ENCODE assay signal across 8 cellular contexts in the genomic region with DNA sequence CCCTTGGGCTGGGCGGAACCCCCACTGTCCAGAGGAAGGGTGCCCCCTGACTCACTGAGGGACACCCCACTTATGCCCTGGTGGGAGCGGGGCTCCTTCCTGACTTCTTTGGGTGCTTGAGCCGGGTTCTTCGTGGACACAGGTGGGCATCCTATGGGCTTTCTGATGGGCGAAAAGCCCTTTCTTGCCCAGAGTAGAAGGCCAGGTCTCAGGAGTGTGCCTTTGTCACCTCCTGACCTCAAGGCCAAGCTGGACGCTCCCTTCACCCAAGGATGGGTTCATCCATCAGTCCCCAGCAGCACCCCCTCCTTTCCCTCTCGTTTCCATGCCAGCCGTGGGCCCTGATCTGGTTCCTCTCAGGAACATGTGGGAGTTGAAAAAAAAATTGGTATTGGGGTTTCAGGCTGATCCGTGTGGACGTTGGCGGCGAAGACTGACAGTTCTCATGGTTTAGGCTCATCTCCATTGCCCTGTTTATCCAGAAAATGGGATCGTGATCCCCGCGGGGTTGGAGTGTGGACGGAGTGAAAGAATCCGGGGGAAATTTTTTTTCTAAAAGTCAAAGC. TPM values are rescaled to one million over a fixed set of nuclear protein-coding genes. Genes with fewer than 3 reads are reported as not detected.
DNase-seq lines count a peak whose midpoint lies in the region; TF ChIP-seq lines count a peak whose summit lies in the region.

No MANE protein-coding gene starts in this region.

- no peaks in the 10 kb centered on the region for H3K9me3 Mint-ChIP-seq in activated T-helper 1 cell treated with anti-CD3 and anti-CD28 coated beads, Interleukin-12 subunit alpha, Interleukin-12 subunit beta, Interleukin-2, Interleukin-4 antibody, amounts not matched to agents 30 ng/mL and 10 ng/mL and 1 ng/mL, durations not matched to agents 14 hours and 24 hours and 36 hours

- H3K4me1 Mint-ChIP-seq in activated T-helper 1 cell treated with anti-CD3 and anti-CD28 coated beads, Interleukin-12 subunit alpha, Interleukin-12 subunit beta, Interleukin-2, Interleukin-4 antibody, amounts not matched to agents 30 ng/mL and 10 ng/mL and 1 ng/mL, durations not matched to agents 14 hours and 24 hours and 36 hours (ENCODE audit: low read depth) = peaks cover 52% of the 10 kb centered on the region

- H3K79me2 ChIP-seq in GM23248 (ENCODE audit: insufficient read depth) = peaks cover 76% of the 10 kb centered on the region

- peak overlapping the region; percentile 92 for H3K4me3 Mint-ChIP-seq in activated T-helper 1 cell treated with anti-CD3 and anti-CD28 coated beads, Interleukin-12 subunit alpha, Interleukin-12 subunit beta, Interleukin-2, Interleukin-4 antibody, amounts not matched to agents 30 ng/mL and 10 ng/mL and 1 ng/mL, durations not matched to agents 14 hours and 24 hours and 36 hours

- DNase-seq in ACHN (peak; percentile 8), GM23248 (peak; percentile 53), kidney epithelial cell (ENCODE audit: low read depth) (no peak), NCI-H226 (no peak), NCI-H2029 treated with DMSO at 0.1 percent for 48 hours (lab: John Stamatoyannopoulos, UW) (no peak)
- DNase-seq in activated T-helper 1 cell treated with anti-CD3 and anti-CD28 coated beads, Interleukin-12 subunit alpha, Interleukin-12 subunit beta, Interleukin-2, Interleukin-4 antibody, amounts not matched to agents 30 ng/mL and 10 ng/mL and 1 ng/mL, durations not matched to agents 14 hours and 24 hours and 36 hours (ENCODE audit: low spot score) = no peak
- no peak for DNase-seq in stimulated activated CD4-positive, alpha-beta T cell treated with anti-CD3 and anti-CD28 coated beads, Interleukin-12 subunit alpha, Interleukin-12 subunit beta, amount 100 ng/mL, for 4 hours

- H3K9me3 ChIP-seq in GM23248 (ENCODE audit: low read depth) = no peaks in the 10 kb centered on the region

- no peaks in the 10 kb centered on the region for H4K20me1 ChIP-seq in GM23248 (ENCODE audit: insufficient read depth)

- peak overlapping the region; percentile 76 for H3K4me2 ChIP-seq in GM23248 (ENCODE audit: unreplicated experiment)

- no peak for TF ChIP-seq CTCF in kidney epithelial cell (IDR thresholded peaks at IDR 0.05; ENCODE audit: insufficient read depth, low read length, poor library complexity, severe bottlenecking)

- 1 to 3% methylated on average over 17 of the region's 17 CpGs for WGBS in GM23248 (ENCODE audit: low coverage in 1 of 2, low lambda C conversion rate in 2 of 2, missing lambda C conversion rate in 2 of 2), 2 experiments

- in situ Hi-C loops in ACHN (cut with HindIII; ENCODE audit: low pct_ligation_motif_present, low pct_unique_long_range_greater_than_20kb, low sequenced_read_pairs) = no loop called here
- in situ Hi-C loops in GM23248 (cut with MboI) = no loop called here

- H2AFZ ChIP-seq in GM23248 = peak overlapping the region; percentile 51

- peaks cover 13% of the 10 kb centered on the region for H3K36me3 Mint-ChIP-seq in activated T-helper 1 cell treated with anti-CD3 and anti-CD28 coated beads, Interleukin-12 subunit alpha, Interleukin-12 subunit beta, Interleukin-2, Interleukin-4 antibody, amounts not matched to agents 30 ng/mL and 10 ng/mL and 1 ng/mL, durations not matched to agents 14 hours and 24 hours and 36 hours (ENCODE audit: low read depth)

- peak overlapping the region; percentile 77 for H3K9ac ChIP-seq in GM23248

- H3K9me2 ChIP-seq in GM23248 (ENCODE audit: insufficient read depth) = no peaks in the 10 kb centered on the region

- peaks cover 32% of the 10 kb centered on the region for H3F3A ChIP-seq in GM23248 (ENCODE audit: insufficient read depth)

- H3K4me3 ChIP-seq in GM23248 = peak overlapping the region; percentile 80
- peak overlapping the region; percentile 66 for H3K4me3 ChIP-seq in kidney epithelial cell (ENCODE audit: low read depth, low read length)

- no peaks in the 10 kb centered on the region for H3K27me3 Mint-ChIP-seq in activated T-helper 1 cell treated with anti-CD3 and anti-CD28 coated beads, Interleukin-12 subunit alpha, Interleukin-12 subunit beta, Interleukin-2, Interleukin-4 antibody, amounts not matched to agents 30 ng/mL and 10 ng/mL and 1 ng/mL, durations not matched to agents 14 hours and 24 hours and 36 hours (ENCODE audit: insufficient read depth)

- peak overlapping the region; percentile 58 for H3K27ac ChIP-seq in GM23248
- peak overlapping the region; percentile 61 for H3K27ac ChIP-seq in temporal lobe (ENCODE audit: low read depth, low read length)

- intact Hi-C loops in activated T-helper 1 cell treated with anti-CD3 and anti-CD28 coated beads, Interleukin-12 subunit alpha, Interleukin-12 subunit beta, Interleukin-2, Interleukin-4 antibody, amounts not matched to agents 30 ng/mL and 10 ng/mL and 1 ng/mL, durations not matched to agents 14 hours and 24 hours and 36 hours (cut with micrococcal nuclease) = loop anchor here (1.0 to 5.0 kb wide), 5 partner anchors 16 to 281 kb away; partner anchors contain the start of genes CDK9 and CIZ1

- H3K36me3 ChIP-seq in GM23248 (ENCODE audit: low read depth) (no peaks in the 10 kb centered on the region), kidney epithelial cell (ENCODE audit: control insufficient read depth, insufficient read depth, low read length) (no peaks in the 10 kb centered on the region)

- H3K4me1 ChIP-seq in GM23248 (ENCODE audit: insufficient read depth) = peaks cover 45% of the 10 kb centered on the region

- no peaks in the 10 kb centered on the region for H3K27me3 ChIP-seq in GM23248 (replicated peaks; ENCODE audit: insufficient read depth)
- H3K27me3 ChIP-seq in kidney epithelial cell (ENCODE audit: control insufficient read depth, insufficient read depth, low read length) = no peaks in the 10 kb centered on the region

- peak overlapping the region; percentile 83 for H3K27ac Mint-ChIP-seq in activated T-helper 1 cell treated with anti-CD3 and anti-CD28 coated beads, Interleukin-12 subunit alpha, Interleukin-12 subunit beta, Interleukin-2, Interleukin-4 antibody, amounts not matched to agents 30 ng/mL and 10 ng/mL and 1 ng/mL, durations not matched to agents 14 hours and 24 hours and 36 hours

RNA-seq across cellular contexts. Expression of gene SLC25A25, which starts 0.7 kb away (rescaled TPM):
- total RNA-seq in GM23248 (2014; rRNA removed; shearing (Covaris generic)) = 17.6 and 20.2 TPM in 2 replicates
- polyA plus RNA-seq in GM23248 (2016; fragmentation: Nextera tagmentation; extraction: Ambion mirVana) = 7.5 and 8.2 TPM in 2 replicates
- 13.4 and 13.5 TPM in 2 replicates for total RNA-seq in activated T-helper 1 cell treated with anti-CD3 and anti-CD28 coated beads, Interleukin-12 subunit alpha, Interleukin-12 subunit beta, Interleukin-2, Interleukin-4 antibody, amounts not matched to agents 30 ng/mL and 10 ng/mL and 1 ng/mL, durations not matched to agents 14 hours and 24 hours and 36 hours
- total RNA-seq in kidney epithelial cell (22.8 and 24.5 TPM in 2 replicates), temporal lobe (26.6 TPM)

RNA-seq across cellular contexts. Expression of gene NAIF1, which starts 1.6 kb away (rescaled TPM):
- 5.6 and 9.5 TPM in 2 replicates for total RNA-seq in GM23248 (2014; rRNA removed; shearing (Covaris generic))
- 4.8 and 8.9 TPM in 2 replicates for polyA plus RNA-seq in GM23248 (2016; fragmentation: Nextera tagmentation; extraction: Ambion mirVana)
- total RNA-seq in activated T-helper 1 cell treated with anti-CD3 and anti-CD28 coated beads, Interleukin-12 subunit alpha, Interleukin-12 subunit beta, Interleukin-2, Interleukin-4 antibody, amounts not matched to agents 30 ng/mL and 10 ng/mL and 1 ng/mL, durations not matched to agents 14 hours and 24 hours and 36 hours = 11.5 and 12.2 TPM in 2 replicates
- total RNA-seq in kidney epithelial cell (13.6 and 14.2 TPM in 2 replicates), temporal lobe (5.2 TPM)

RNA-seq across cellular contexts. Expression of gene PTGES2, which starts 58.8 kb away (rescaled TPM):
- 68.6 and 68.9 TPM in 2 replicates for total RNA-seq in GM23248 (2014; rRNA removed; shearing (Covaris generic))
- 63.3 and 70.3 TPM in 2 replicates for polyA plus RNA-seq in GM23248 (2016; fragmentation: Nextera tagmentation; extraction: Ambion mirVana)
- 87.7 and 89.2 TPM in 2 replicates for total RNA-seq in activated T-helper 1 cell treated with anti-CD3 and anti-CD28 coated beads, Interleukin-12 subunit alpha, Interleukin-12 subunit beta, Interleukin-2, Interleukin-4 antibody, amounts not matched to agents 30 ng/mL and 10 ng/mL and 1 ng/mL, durations not matched to agents 14 hours and 24 hours and 36 hours
- total RNA-seq in kidney epithelial cell (81.2 and 98.4 TPM in 2 replicates), temporal lobe (40.1 TPM)

Comparison
In these comparisons a context has a peak if more than half of its experiments do, and no peak if none do; other contexts are left out.
1. DNase-seq: peak in ACHN (single experiment) and GM23248 (single experiment); none in activated T-helper 1 cell treated with anti-CD3 and anti-CD28 coated beads, Interleukin-12 subunit alpha, Interleukin-12 subunit beta, Interleukin-2, Interleukin-4 antibody, amounts not matched to agents 30 ng/mL and 10 ng/mL and 1 ng/mL, durations not matched to agents 14 hours and 24 hours and 36 hours (single experiment), kidney epithelial cell (single experiment), NCI-H226 (single experiment), stimulated activated CD4-positive, alpha-beta T cell treated with anti-CD3 and anti-CD28 coated beads, Interleukin-12 subunit alpha, Interleukin-12 subunit beta, amount 100 ng/mL, for 4 hours (single experiment) and NCI-H2029 treated with DMSO at 0.1 percent for 48 hours (single experiment).